Comparison of ENCODE assay signal across 8 cellular contexts in genomic region chr16:70695351-70696070, GRCh38. TPM values are rescaled to one million over a fixed set of nuclear protein-coding genes. Genes with fewer than 3 reads are reported as not detected.
DNase-seq lines count a peak whose midpoint lies in the region; ATAC-seq and TF ChIP-seq lines count a peak whose summit lies in the region.

No MANE protein-coding gene starts in this region.

- H3K9me3 ChIP-seq in thoracic aorta, result no peaks in the 10 kb centered on the region

- no peaks in the 10 kb centered on the region for H3K27me3 ChIP-seq in thoracic aorta (replicated peaks; ENCODE audit: insufficient read depth)

- peak overlapping the region; percentile 81 to 100 for H3K27ac ChIP-seq in thoracic aorta

- DNase-seq in SKM-1 treated with dmso at 0.1 percent for 144 hours (lab: John Stamatoyannopoulos, UW; ENCODE audit: unreplicated experiment) (peak; percentile 28), SKM-1 (lab: John Stamatoyannopoulos, UW; ENCODE audit: unreplicated experiment) (no peak), left ventricle myocardium superior (peak; percentile 84), thoracic aorta (ENCODE audit: low spot score) (no peak), sciatic nerve (ENCODE audit: low spot score) (no peak), NCI-H1694 treated with DMSO at 0.1 percent for 48 hours (lab: John Stamatoyannopoulos, UW) (no peak)

- ATAC-seq in SK-N-SH treated with all-trans-retinoic acid at 6 μM for 48 hours, result peak; percentile 6; the same call in 1 of the 3 replicates
- peak; percentile 62 for ATAC-seq in left ventricle myocardium superior
- ATAC-seq in thoracic aorta (ENCODE audit: insufficient number of reproducible peaks, low FRiP score, low read depth), result no peak
- ATAC-seq in sciatic nerve, result no peak
- no peak for ATAC-seq in GM21367 (IDR thresholded peaks at IDR 0.05; ENCODE audit: unreplicated experiment)

- TF ChIP-seq CTCF in thoracic aorta (IDR thresholded peaks at IDR 0.05), result no peak

- peaks cover 56 to 89% of the 10 kb centered on the region in 2 donors for H3K4me1 ChIP-seq in thoracic aorta (ENCODE audit: control insufficient read depth in 1 of 2, low read depth in 2 of 2)

- H3K36me3 ChIP-seq in thoracic aorta, result no peaks in the 10 kb centered on the region

- H3K4me3 ChIP-seq in thoracic aorta, result no peak overlapping the region

- intact Hi-C loops in left ventricle myocardium superior (cut with micrococcal nuclease), result no loop called here
- intact Hi-C loops in sciatic nerve (cut with DNase I), result no loop called here

TF ChIP-seq in SK-N-SH treated with all-trans-retinoic acid at 6 μM for 48 hours, 23 proteins besides CTCF, POLR2A, EP300 and RAD21:
- peak; percentile 89 for TF ChIP-seq ZFP3 (CRISPR knock-in tag; IDR thresholded peaks at IDR 0.05)
- TF ChIP-seq TCF4 (CRISPR knock-in tag; IDR thresholded peaks at IDR 0.05; ENCODE audit: borderline replicate concordance), result no peak

RNA-seq across cellular contexts. Expression of gene MTSS2, which starts 9.7 kb away (rescaled TPM):
- total RNA-seq in left ventricle myocardium superior (101 TPM), thoracic aorta (10 to 100 TPM; 57.3 to 58.5 TPM), sciatic nerve (75.9 TPM)

RNA-seq across cellular contexts. Expression of gene IL34, which starts 49.2 kb away (rescaled TPM):
- 1.5 TPM for total RNA-seq in left ventricle myocardium superior
- 10 to 100 TPM; 11.9 to 55.6 TPM for total RNA-seq in thoracic aorta
- 64.0 TPM for total RNA-seq in sciatic nerve

Comparison
In these comparisons a context has a peak if more than half of its experiments do, and no peak if none do; other contexts are left out.
1. DNase-seq: peak in SKM-1 treated with dmso at 0.1 percent for 144 hours (single experiment) and left ventricle myocardium superior (single experiment); none in SKM-1 (single experiment), thoracic aorta (single experiment), sciatic nerve (single experiment) and NCI-H1694 treated with DMSO at 0.1 percent for 48 hours (single experiment).
2. ATAC-seq: peak in SK-N-SH treated with all-trans-retinoic acid at 6 μM for 48 hours (single experiment) and left ventricle myocardium superior (single experiment); none in thoracic aorta (single experiment), sciatic nerve (single experiment) and GM21367 (single experiment).